In genomic region chr12:47818007-47818376, GRCh38 we compare ENCODE assay signal across 1 cellular context.
A peak's percentile ranks its signal among the peaks of the same experiment; 100 is the strongest.
TF ChIP-seq lines count a peak whose summit lies in the region.

No MANE protein-coding gene starts in this region.

TF ChIP-seq in K562, 482 proteins besides CTCF, POLR2A, EP300 and RAD21:
- TF ChIP-seq KDM1A (IDR thresholded peaks at IDR 0.05) (peak in 1 of 2 experiments; percentile 28; a peak in 1 of 4 replicates), RBM25 (IDR thresholded peaks at IDR 0.05; ENCODE audit: low read depth, low read length, severe bottlenecking) (peak; percentile 72), SMAD3 (CRISPR knock-in tag; conservative IDR thresholded peaks at IDR 0.05) (no peak), BCOR (IDR thresholded peaks at IDR 0.05) (peak; percentile 71)
